ENCODE assay signal across 1 cellular context in genomic region chr5:177357459-177358332, GRCh38.
TF ChIP-seq lines count a peak whose summit lies in the region.

TSS of gene RGS14 (plus strand) at chr5:177357924. CDS start at chr5:177358025, 101 bp downstream.

TF ChIP-seq in GM12878, 131 proteins besides CTCF, POLR2A, EP300 and RAD21 (continued from another document and continues in another):
- TF ChIP-seq ELK1 (IDR thresholded peaks at IDR 0.05; ENCODE audit: low read depth, low read length) (peak; percentile 74), CBFB (IDR thresholded peaks at IDR 0.05; ENCODE audit: low read depth) (peak; percentile 89), PAX8 (IDR thresholded peaks at IDR 0.05) (no peak), BCL3 (IDR thresholded peaks at IDR 0.05; ENCODE audit: borderline replicate concordance, insufficient read depth, low read depth, low read length, poor library complexity, severe bottlenecking) (no peak), PRDM15 (CRISPR knock-in tag; IDR thresholded peaks at IDR 0.05) (no peak), USF1 (IDR thresholded peaks at IDR 0.05; ENCODE audit: borderline replicate concordance, extremely low read length, insufficient read depth, low read depth, low read length) (no peak), NR2F1 (conservative IDR thresholded peaks at IDR 0.05) (peak; percentile 66), HDGF (IDR thresholded peaks at IDR 0.05) (peak; percentile 96), WRNIP1 (IDR thresholded peaks at IDR 0.05; ENCODE audit: borderline replicate concordance, low read depth, low read length) (no peak), ZBED1 (IDR thresholded peaks at IDR 0.05; ENCODE audit: borderline replicate concordance) (peak; percentile 64; the same call in 1 of the 2 replicates), CHD1 (IDR thresholded peaks at IDR 0.05; ENCODE audit: low read depth, low read length) (no peak), RCOR1 (conservative IDR thresholded peaks at IDR 0.05; ENCODE audit: low read depth, low read length) (0 out of 2 replicates have a peak, but pooled peaks have one; percentile 67), MTA2 (IDR thresholded peaks at IDR 0.05; ENCODE audit: low read depth) (peak; percentile 70), ATF2 (IDR thresholded peaks at IDR 0.05; ENCODE audit: low read length) (no peak), TCF3 (IDR thresholded peaks at IDR 0.05; ENCODE audit: borderline replicate concordance, insufficient read depth, low read depth, low read length) (no peak), JUND (IDR thresholded peaks at IDR 0.05; ENCODE audit: low read depth, low read length) (no peak), ZBTB4 (CRISPR knock-in tag; IDR thresholded peaks at IDR 0.05) (no peak), POU2F2 (IDR thresholded peaks at IDR 0.05; ENCODE audit: borderline replicate concordance, low read depth, low read length) (peak; percentile 13; the same call in 1 of the 3 replicates), MTA3 (IDR thresholded peaks at IDR 0.05; ENCODE audit: borderline replicate concordance, low read length) (no peak), NRF1 (conservative IDR thresholded peaks at IDR 0.05; ENCODE audit: low read depth, low read length) (no peak), E2F4 (IDR thresholded peaks at IDR 0.05; ENCODE audit: low read depth, low read length) (no peak), GATAD2B (conservative IDR thresholded peaks at IDR 0.05; ENCODE audit: low read depth) (peak; percentile 87; the same call in 1 of the 2 replicates), USF2 (IDR thresholded peaks at IDR 0.05; ENCODE audit: borderline replicate concordance, low read depth, low read length) (no peak), HDAC2 (IDR thresholded peaks at IDR 0.05) (no peak), IKZF2 (IDR thresholded peaks at IDR 0.05) (peak; percentile 77 to 87), SMAD5 (IDR thresholded peaks at IDR 0.05; ENCODE audit: low read depth) (no peak), SP1 (IDR thresholded peaks at IDR 0.05; ENCODE audit: low read depth, low read length) (peak; percentile 75), TAF1 (IDR thresholded peaks at IDR 0.05; ENCODE audit: borderline replicate concordance, low read depth, low read length) (peak; percentile 58; the same call in 1 of the 2 replicates), RELB (IDR thresholded peaks at IDR 0.05; ENCODE audit: low read depth) (peak; percentile 84), BACH1 (IDR thresholded peaks at IDR 0.05; ENCODE audit: borderline replicate concordance) (peak; percentile 18; the same call in 1 of the 2 replicates), MEF2A (IDR thresholded peaks at IDR 0.05; ENCODE audit: insufficient read depth, low read depth, low read length) (peak; percentile 52; the same call in 1 of the 2 replicates), CBX5 (IDR thresholded peaks at IDR 0.05; ENCODE audit: low read depth) (no peak), ZSCAN29 (IDR thresholded peaks at IDR 0.05) (no peak), BHLHE40 (IDR thresholded peaks at IDR 0.05; ENCODE audit: borderline replicate concordance in 1 of 2, low read depth in 2 of 2, low read length in 1 of 2) (peak; percentile 90 to 94; a peak in 3 of 4 replicates), ESRRA (IDR thresholded peaks at IDR 0.05; ENCODE audit: low read length) (no peak), STAT1 (conservative IDR thresholded peaks at IDR 0.05) (peak; percentile 94; the same call in 1 of the 2 replicates), PKNOX1 (IDR thresholded peaks at IDR 0.05) (peak; percentile 51; the same call in 1 of the 2 replicates), CEBPB (IDR thresholded peaks at IDR 0.05; ENCODE audit: borderline replicate concordance in 1 of 2, low read depth in 2 of 2, low read length in 2 of 2) (no peak), RB1 (IDR thresholded peaks at IDR 0.05; ENCODE audit: borderline replicate concordance) (no peak; the same call in 1 of the 2 replicates), ATF7 (IDR thresholded peaks at IDR 0.05; ENCODE audit: low read depth) (peak; percentile 78), NR2C2 (IDR thresholded peaks at IDR 0.05; ENCODE audit: borderline replicate concordance, control insufficient read depth, insufficient read length, low read depth) (no peak), SKIL (IDR thresholded peaks at IDR 0.05; ENCODE audit: low read depth, poor library complexity, severe bottlenecking) (peak; percentile 26), YBX1 (IDR thresholded peaks at IDR 0.05) (no peak), PML (IDR thresholded peaks at IDR 0.05; ENCODE audit: low read length) (no peak)
